Comparison of ENCODE assay signal across 1 cellular context in genomic region chr10:120850911-120851865, GRCh38.
A peak's percentile ranks its signal among the peaks of the same experiment; 100 is the strongest.
TF ChIP-seq lines count a peak whose summit lies in the region.

WDR11 (plus strand) TSS chr10:120851362; CDS start chr10:120851421, 59 bp downstream.

TF ChIP-seq in A549, 52 proteins besides CTCF, POLR2A, EP300 and RAD21 (continued from another document):
- peak; percentile 80; the same call in 2 of the 3 replicates for TF ChIP-seq BCL3 (IDR thresholded peaks at IDR 0.05)
- TF ChIP-seq RNF2 (IDR thresholded peaks at IDR 0.05; ENCODE audit: borderline replicate concordance, low read depth): no peak
- TF ChIP-seq MAFK (IDR thresholded peaks at IDR 0.05; ENCODE audit: partially characterized antibody): no peak
- no peak; the same call in 1 of the 2 replicates for TF ChIP-seq PBX3 (IDR thresholded peaks at IDR 0.05)
- TF ChIP-seq E2F6 (IDR thresholded peaks at IDR 0.05; ENCODE audit: borderline replicate concordance, low read depth): peak; percentile 30; the same call in 1 of the 2 replicates
- TF ChIP-seq ELK1 (IDR thresholded peaks at IDR 0.05; ENCODE audit: low read depth, low read length): no peak
- TF ChIP-seq RFX5 (IDR thresholded peaks at IDR 0.05): no peak
- TF ChIP-seq CHD4 (IDR thresholded peaks at IDR 0.05; ENCODE audit: borderline replicate concordance): no peak
- TF ChIP-seq MAX (IDR thresholded peaks at IDR 0.05): peak; percentile 79
- no peak for TF ChIP-seq USF2 (IDR thresholded peaks at IDR 0.05)
- TF ChIP-seq CEBPB (IDR thresholded peaks at IDR 0.05): peak in 1 of 2 experiments; percentile 37; a peak in 1 of 4 replicates
- no peak for TF ChIP-seq CHD2 (IDR thresholded peaks at IDR 0.05; ENCODE audit: low read length, partially characterized antibody)
- TF ChIP-seq RCOR1 (IDR thresholded peaks at IDR 0.05; ENCODE audit: low read depth, low read length): no peak
- no peak for TF ChIP-seq HEYL (CRISPR knock-in tag; IDR thresholded peaks at IDR 0.05)
- TF ChIP-seq KDM1A (IDR thresholded peaks at IDR 0.05; ENCODE audit: low read depth): no peak
- TF ChIP-seq TP53 (CRISPR knock-in tag; IDR thresholded peaks at IDR 0.05): peak; percentile 88; the same call in 1 of the 2 replicates
- no peak for TF ChIP-seq GATA3 (IDR thresholded peaks at IDR 0.05; ENCODE audit: borderline replicate concordance)
- no peak for TF ChIP-seq HDAC2 (IDR thresholded peaks at IDR 0.05)
- no peak for TF ChIP-seq JUNB (IDR thresholded peaks at IDR 0.05)
- 0 out of 2 replicates have a peak, but pooled peaks have one; percentile 55 for TF ChIP-seq TFCP2L1 (CRISPR knock-in tag; IDR thresholded peaks at IDR 0.05)
- peak; percentile 94 for TF ChIP-seq PHF8 (IDR thresholded peaks at IDR 0.05; ENCODE audit: borderline replicate concordance, low read depth)
- TF ChIP-seq NR3C1 (IDR thresholded peaks at IDR 0.05): no peak
- TF ChIP-seq HES2 (IDR thresholded peaks at IDR 0.05): no peak
- 0 out of 2 replicates have a peak, but pooled peaks have one; percentile 80 for TF ChIP-seq FOXS1 (CRISPR knock-in tag; IDR thresholded peaks at IDR 0.05)
- TF ChIP-seq KDM5A (IDR thresholded peaks at IDR 0.05): peak; percentile 75
- TF ChIP-seq ATOH8 (CRISPR knock-in tag; IDR thresholded peaks at IDR 0.05; ENCODE audit: low read depth): 0 out of 2 replicates have a peak, but pooled peaks have one; percentile 28
- TF ChIP-seq HMGXB4 (CRISPR knock-in tag; IDR thresholded peaks at IDR 0.05; ENCODE audit: borderline replicate concordance): peak; percentile 86; the same call in 1 of the 2 replicates
- TF ChIP-seq NPAS2 (CRISPR knock-in tag; IDR thresholded peaks at IDR 0.05; ENCODE audit: borderline replicate concordance): no peak
- TF ChIP-seq HOXB5 (CRISPR knock-in tag; IDR thresholded peaks at IDR 0.05): peak; percentile 82; the same call in 1 of the 2 replicates
- peak; percentile 89; the same call in 1 of the 2 replicates for TF ChIP-seq MAZ (IDR thresholded peaks at IDR 0.05; ENCODE audit: borderline replicate concordance, low read depth, low read length)
- TF ChIP-seq NFE2L2 (conservative IDR thresholded peaks at IDR 0.05; ENCODE audit: low read length): no peak
- no peak for TF ChIP-seq ESRRA (IDR thresholded peaks at IDR 0.05; ENCODE audit: borderline replicate concordance, low read length)
